21 cellular contexts compared by ENCODE assay signal in the genomic region with DNA sequence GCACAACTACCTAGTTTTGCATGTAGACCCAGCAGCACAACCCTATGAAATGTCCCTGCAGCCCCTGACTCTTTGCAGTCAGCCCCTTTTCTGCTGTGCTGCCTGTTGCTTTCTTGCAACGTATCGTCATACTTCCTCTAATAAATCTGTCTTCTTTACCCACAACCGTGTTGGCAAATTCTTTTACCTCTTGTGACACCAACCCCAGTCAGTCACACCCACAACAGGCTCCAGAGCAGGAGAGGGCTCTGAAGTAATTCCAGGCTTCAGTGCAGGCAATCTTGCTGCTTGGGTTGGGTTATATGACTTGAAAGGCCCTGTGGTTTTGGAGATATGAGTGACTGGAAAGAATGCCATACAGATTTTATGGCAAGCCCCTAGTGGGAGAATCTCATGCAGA.
"Had no signal": no experiment of that assay in that cellular context is flagged by ENCODE, and none has a peak within 500 bp of the region (broad histone marks: within the 10 kb centered on the region; RNA-seq: fewer than 3 reads in every experiment).

No MANE protein-coding gene starts in this region.

- H3K4me1 ChIP-seq: gastroesophageal sphincter, parathyroid adenoma, tibial artery, uterus had no signal

- DNase-seq: activated CD8-positive, alpha-beta memory T cell treated with anti-CD3 and anti-CD28 coated beads for 24 hours; activated CD8-positive, alpha-beta memory T cell treated with anti-CD3 and anti-CD28 coated beads, Interleukin-2, amount 50 U/mL, for 4 hours; activated naive CD4-positive, alpha-beta T cell; activated naive CD8-positive, alpha-beta T cell treated with anti-CD3 and anti-CD28 coated beads, Interleukin-2, amount 10 ng/mL, durations not matched to agents 7 days and 5 days; activated T-cell treated with anti-CD3 and anti-CD28 coated beads, Interleukin-2, amount 50 U/mL, for 24 hours; amygdala; cerebellar nuclear complex; head of caudate nucleus; islet precursor cell; left cardiac atrium; right cardiac atrium; stimulated activated CD4-positive, alpha-beta T cell treated with anti-CD3 and anti-CD28 coated beads, Interleukin-12 subunit alpha, Interleukin-12 subunit beta, amount 100 ng/mL, for 4 hours; stimulated activated CD4-positive, alpha-beta T cell treated with anti-CD3 and anti-CD28 coated beads, Interleukin-1b, Interleukin-23, amount 100 ng/mL, for 48 hours; stimulated activated naive CD8-positive, alpha-beta T cell treated with anti-CD3 and anti-CD28 coated beads, Interleukin-15, amount 100 ng/mL, for 72 hours; T1000; tibial artery; uterus had no signal

- H3K36me3 ChIP-seq: gastroesophageal sphincter, tibial artery, uterus had no signal

- H3K27me3 ChIP-seq: gastroesophageal sphincter, tibial artery, uterus had no signal

- H3K9me3 ChIP-seq: gastroesophageal sphincter, tibial artery, uterus had no signal

- H2AFZ ChIP-seq: parathyroid adenoma had no signal

- H3K4me3 ChIP-seq: coronary artery, gastroesophageal sphincter, tibial artery, uterus had no signal

- H3K79me2 ChIP-seq: parathyroid adenoma had no signal

- H3K27ac ChIP-seq: coronary artery, epithelial cell of prostate, gastroesophageal sphincter, parathyroid adenoma, tibial artery, uterus had no signal
